9 cellular contexts compared by ENCODE assay signal in the genomic region with DNA sequence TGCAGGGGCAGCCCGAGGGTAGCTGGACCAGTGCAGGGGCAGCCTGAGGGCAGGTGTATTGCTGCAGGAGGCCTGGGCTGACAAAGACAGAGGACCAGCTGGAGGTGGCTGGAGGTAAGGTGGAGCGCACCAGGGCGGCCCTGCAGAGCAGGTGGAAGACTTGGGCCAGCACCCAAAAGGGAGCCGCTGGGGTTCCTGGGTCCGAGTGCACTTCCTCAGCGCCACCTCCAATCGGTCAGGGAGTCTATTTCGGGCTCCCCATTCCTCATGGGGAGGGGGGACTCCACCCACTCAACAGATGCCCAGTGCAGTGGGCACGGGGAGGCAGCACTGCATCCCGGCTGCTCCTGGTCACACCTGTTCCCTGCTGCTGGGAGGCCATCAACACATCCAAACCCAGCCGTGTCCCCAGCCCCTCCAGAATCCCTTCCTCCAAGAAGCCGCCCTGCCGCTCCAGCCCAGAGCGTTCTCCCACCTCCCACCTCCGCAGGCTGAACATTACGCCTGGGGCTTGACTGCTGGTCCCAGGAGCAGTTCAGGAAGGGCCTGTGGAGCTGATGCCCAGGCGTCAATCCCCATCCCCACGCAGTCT. TPM values are rescaled to one million over a fixed set of nuclear protein-coding genes. Genes with fewer than 3 reads are reported as not detected.
DNase-seq lines count a peak whose midpoint lies in the region; ATAC-seq, FAIRE-seq and TF ChIP-seq lines count a peak whose summit lies in the region.
"Had no signal": no experiment of that assay in that cellular context is flagged by ENCODE, and none has a peak within 500 bp of the region (broad histone marks: within the 10 kb centered on the region; RNA-seq: fewer than 3 reads in every experiment).

No MANE protein-coding gene starts in this region.

- TF ChIP-seq CTCF in SK-N-SH (IDR thresholded peaks at IDR 0.05) (no peak), keratinocyte (optimal IDR thresholded peaks at IDR 0.05 in 1 of 3, IDR thresholded peaks at IDR 0.05 in 1 of 3, conservative IDR thresholded peaks at IDR 0.05 in 1 of 3; ENCODE audit: extremely low read depth in 1 of 3, insufficient read depth in 2 of 3, low read length in 3 of 3) (no peak)

- H3K9me3 ChIP-seq in SK-N-SH (no peaks in the 10 kb centered on the region), keratinocyte (ENCODE audit: control insufficient read depth, low read depth, low read length) (no peaks in the 10 kb centered on the region), subcutaneous abdominal adipose tissue (ENCODE audit: control insufficient read depth in 5 of 5, low read length in 5 of 5) (no peaks in the 10 kb centered on the region)

- H3K4me2 ChIP-seq in SK-N-SH (peak overlapping the region; percentile 95), keratinocyte (ENCODE audit: control insufficient read depth, extremely low read depth, insufficient read depth, low read depth, low read length) (peak overlapping the region; percentile 83)

- no peak for TF ChIP-seq EP300 in SK-N-SH (IDR thresholded peaks at IDR 0.05; ENCODE audit: borderline replicate concordance in 1 of 2, low read depth in 1 of 2, low read length in 1 of 2)

- H3K4me1 ChIP-seq in SK-N-SH (ENCODE audit: control insufficient read depth in 1 of 2, insufficient read depth in 2 of 2, low read depth in 1 of 2, low read length in 1 of 2) (peaks cover 0 to 20% of the 10 kb centered on the region in 2 experiments; a peak in 1 of 4 replicates), keratinocyte (ENCODE audit: control insufficient read depth, extremely low read depth, insufficient read depth, low read length) (peaks cover 9% of the 10 kb centered on the region), subcutaneous abdominal adipose tissue (ENCODE audit: control insufficient read depth in 5 of 5, insufficient read depth in 5 of 5, low read length in 5 of 5) (peaks cover 6 to 40% (median 35%) of the 10 kb centered on the region in 5 donors)

- no peak for FAIRE-seq in keratinocyte (lab: Jason Lieb, UNC)
- FAIRE-seq: A204.1 had no signal

- no peak overlapping the region for H3K27ac Mint-ChIP-seq in activated naive CD8-positive, alpha-beta T cell treated with anti-CD3 and anti-CD28 coated beads, Interleukin-2, amount 50 U/mL, for 24 hours

- no peak for TF ChIP-seq RAD21 in SK-N-SH (IDR thresholded peaks at IDR 0.05; ENCODE audit: low read length)

- CTCF ChIA-PET in SK-N-SH (lab: Yijun Ruan, JAX): interaction anchor here (0.8 to 1.0 kb wide), 2 partner anchors 16 to 235 kb away, joined by 3 read pairs; no protein-coding TSS in a partner anchor

- H4K20me1 ChIP-seq in SK-N-SH (ENCODE audit: insufficient read depth): peaks cover 46% of the 10 kb centered on the region
- peaks cover 15% of the 10 kb centered on the region for H4K20me1 ChIP-seq in keratinocyte (ENCODE audit: control insufficient read depth, extremely low read depth, insufficient read depth, low read length)

- H3K4me1 Mint-ChIP-seq in activated naive CD8-positive, alpha-beta T cell treated with anti-CD3 and anti-CD28 coated beads, Interleukin-2, amount 50 U/mL, for 24 hours: peaks cover 26% of the 10 kb centered on the region

- dilution Hi-C loops in keratinocyte (cut with MboI; ENCODE audit: extremely low pct_ligation_motif_present, low sequenced_read_pairs): no loop called here

- H3K79me2 ChIP-seq in SK-N-SH (ENCODE audit: insufficient read depth) (peaks cover 45% of the 10 kb centered on the region), keratinocyte (ENCODE audit: control insufficient read depth, insufficient read depth, low read length) (peaks cover 50% of the 10 kb centered on the region)

- no peaks in the 10 kb centered on the region for H3K9me1 ChIP-seq in keratinocyte (ENCODE audit: control insufficient read depth, extremely low read depth, insufficient read depth, low read length)

- H3K27me3 ChIP-seq in SK-N-SH (ENCODE audit: insufficient read depth) (no peaks in the 10 kb centered on the region), keratinocyte (ENCODE audit: control insufficient read depth, extremely low read depth, insufficient read depth, low read length) (no peaks in the 10 kb centered on the region), subcutaneous abdominal adipose tissue (ENCODE audit: control insufficient read depth in 5 of 5, insufficient read depth in 4 of 5, low read length in 5 of 5) (no peaks in the 10 kb centered on the region)

- H3K9me3 Mint-ChIP-seq in activated naive CD8-positive, alpha-beta T cell treated with anti-CD3 and anti-CD28 coated beads, Interleukin-2, amount 50 U/mL, for 24 hours: no peaks in the 10 kb centered on the region

- peaks cover 3% of the 10 kb centered on the region for H3K27me3 Mint-ChIP-seq in activated naive CD8-positive, alpha-beta T cell treated with anti-CD3 and anti-CD28 coated beads, Interleukin-2, amount 50 U/mL, for 24 hours

- H3K9me2 ChIP-seq in SK-N-SH: no peaks in the 10 kb centered on the region

- H3K27ac ChIP-seq in SK-N-SH (ENCODE audit: low read depth in 2 of 2, low read length in 1 of 2) (no peak overlapping the region), keratinocyte (ENCODE audit: control insufficient read depth, insufficient read depth, low read length) (no peak overlapping the region), subcutaneous abdominal adipose tissue (ENCODE audit: low read depth, low read length) (no peak overlapping the region)

- no peak overlapping the region for H2AFZ ChIP-seq in SK-N-SH (ENCODE audit: low read depth)
- no peak overlapping the region for H2AFZ ChIP-seq in keratinocyte (ENCODE audit: control insufficient read depth, low read length)

- H3K36me3 ChIP-seq in SK-N-SH (replicated peaks in 1 of 2; ENCODE audit: control insufficient read depth in 1 of 2, insufficient read depth in 2 of 2, low read length in 1 of 2): peaks cover 0 to 17% of the 10 kb centered on the region in 2 experiments
- peaks cover 12 to 15% of the 10 kb centered on the region in 2 experiments for H3K36me3 ChIP-seq in keratinocyte (ENCODE audit: control insufficient read depth in 2 of 2, extremely low read depth in 1 of 2, insufficient read depth in 2 of 2, low read length in 2 of 2)
- H3K36me3 ChIP-seq in subcutaneous abdominal adipose tissue (ENCODE audit: control insufficient read depth in 5 of 5, insufficient read depth in 5 of 5, low read length in 5 of 5): peaks cover 0 to 16% (median 11%) of the 10 kb centered on the region in 5 donors

- POLR2A ChIA-PET in SK-N-SH (lab: Yijun Ruan, JAX): no interaction called here

- peak overlapping the region; percentile 68 to 88 for H3K4me3 ChIP-seq in SK-N-SH (ENCODE audit: low read depth in 2 of 2, low read length in 1 of 2)
- peak overlapping the region; percentile 63 to 92 (median 78) for H3K4me3 ChIP-seq in keratinocyte (ENCODE audit: control insufficient read depth in 2 of 3, extremely low read depth in 1 of 3, insufficient read depth in 2 of 3, low read depth in 1 of 3, low read length in 3 of 3)
- peak overlapping the region; percentile 5 to 90 (median 84) for H3K4me3 ChIP-seq in subcutaneous abdominal adipose tissue (ENCODE audit: low read depth in 1 of 5, low read length in 5 of 5)

- 83% methylated on average over 6 of the region's 18 CpGs for WGBS in SK-N-SH (ENCODE audit: low lambda C conversion rate)

- H3K4me3 Mint-ChIP-seq in activated naive CD8-positive, alpha-beta T cell treated with anti-CD3 and anti-CD28 coated beads, Interleukin-2, amount 50 U/mL, for 24 hours: peak overlapping the region; percentile 98

- no peaks in the 10 kb centered on the region for H3F3A ChIP-seq in SK-N-SH (replicated peaks; ENCODE audit: insufficient read depth)

- no peak for ATAC-seq in SK-N-SH treated with all-trans-retinoic acid at 6 μM for 48 hours
- ATAC-seq in activated naive CD8-positive, alpha-beta T cell treated with anti-CD3 and anti-CD28 coated beads, Interleukin-2, amount 50 U/mL, for 24 hours: no peak
- ATAC-seq in GM18861 (IDR thresholded peaks at IDR 0.05; ENCODE audit: unreplicated experiment): no peak

- H3K9ac ChIP-seq in SK-N-SH (no peak overlapping the region), keratinocyte (ENCODE audit: control insufficient read depth, extremely low read depth, insufficient read depth, low read length) (peak overlapping the region; percentile 77), subcutaneous abdominal adipose tissue (ENCODE audit: low read length in 5 of 5) (peak overlapping the region in 4 of 5 donors; percentile 7 to 88 (median 80))

- DNase-seq in SK-N-SH: no peak
- DNase-seq in activated naive CD8-positive, alpha-beta T cell treated with anti-CD3 and anti-CD28 coated beads, Interleukin-2, amount 50 U/mL, for 24 hours: no peak
- no peak for DNase-seq in keratinocyte (ENCODE audit: low read depth, low spot score)
- no peak for DNase-seq in LoVo (ENCODE audit: low spot score)
- DNase-seq in stimulated activated CD4-positive, alpha-beta T cell treated with anti-CD3 and anti-CD28 coated beads, Interleukin-4, amount 100 ng/mL, for 4 hours: no peak

- H3K36me3 Mint-ChIP-seq in activated naive CD8-positive, alpha-beta T cell treated with anti-CD3 and anti-CD28 coated beads, Interleukin-2, amount 50 U/mL, for 24 hours (ENCODE audit: low read depth): no peaks in the 10 kb centered on the region

TF ChIP-seq in SK-N-SH, 30 proteins besides CTCF, POLR2A, EP300 and RAD21 (continues in another document):
- TF ChIP-seq TCF12 (IDR thresholded peaks at IDR 0.05) (no peak), MEF2A (IDR thresholded peaks at IDR 0.05; ENCODE audit: borderline replicate concordance, low read depth) (no peak)

TF ChIP-seq in SK-N-SH treated with all-trans-retinoic acid at 6 μM for 48 hours, 23 proteins besides CTCF, POLR2A, EP300 and RAD21 (continues in another document):
- TF ChIP-seq CSDC2 (CRISPR knock-in tag; IDR thresholded peaks at IDR 0.05) (no peak), GLIS3 (CRISPR knock-in tag; IDR thresholded peaks at IDR 0.05) (no peak), TCF4 (CRISPR knock-in tag; IDR thresholded peaks at IDR 0.05; ENCODE audit: borderline replicate concordance) (no peak), SNAI2 (CRISPR knock-in tag; IDR thresholded peaks at IDR 0.05) (no peak), OSR1 (CRISPR knock-in tag; IDR thresholded peaks at IDR 0.05) (no peak)

RNA-seq across cellular contexts. Expression of a gene that starts 1.5 kb away (rescaled TPM):
- polyA plus RNA-seq in SK-N-SH (2012; rRNA removed): 200 and 209 TPM in 2 replicates
- polyA plus RNA-seq in SK-N-SH (2012; cell fraction: cytosol; rRNA removed): 115 and 179 TPM in 2 replicates
- polyA plus RNA-seq in SK-N-SH (2012; cell fraction: nucleus; rRNA removed): 119 and 167 TPM in 2 replicates
- 117 to 175 TPM (median 121 TPM) in 3 replicates for polyA plus RNA-seq in keratinocyte
- 376 TPM for polyA plus RNA-seq in keratinocyte (2011; ENCODE audit: low read depth)
- polyA plus RNA-seq in keratinocyte (2011; cell fraction: cytosol; rRNA removed): 67.6 and 108 TPM in 2 replicates
- 217 and 255 TPM in 2 replicates for polyA plus RNA-seq in keratinocyte (2011; cell fraction: nucleus; rRNA removed)
- 120 and 187 TPM in 2 replicates for polyA plus RNA-seq in keratinocyte (2012; ENCODE audit: low replicate concordance)
- 34.3 to 63.2 TPM (median 52.8 TPM) in 3 replicates for polyA minus RNA-seq in keratinocyte
- 123 TPM for polyA minus RNA-seq in keratinocyte (2011; cell fraction: cytosol; rRNA and poly(A)+ RNA removed)
- polyA minus RNA-seq in keratinocyte (2011; cell fraction: nucleus; rRNA and poly(A)+ RNA removed): 112 and 167 TPM in 2 replicates
